ENCODE assay signal across 9 cellular contexts in the genomic region with DNA sequence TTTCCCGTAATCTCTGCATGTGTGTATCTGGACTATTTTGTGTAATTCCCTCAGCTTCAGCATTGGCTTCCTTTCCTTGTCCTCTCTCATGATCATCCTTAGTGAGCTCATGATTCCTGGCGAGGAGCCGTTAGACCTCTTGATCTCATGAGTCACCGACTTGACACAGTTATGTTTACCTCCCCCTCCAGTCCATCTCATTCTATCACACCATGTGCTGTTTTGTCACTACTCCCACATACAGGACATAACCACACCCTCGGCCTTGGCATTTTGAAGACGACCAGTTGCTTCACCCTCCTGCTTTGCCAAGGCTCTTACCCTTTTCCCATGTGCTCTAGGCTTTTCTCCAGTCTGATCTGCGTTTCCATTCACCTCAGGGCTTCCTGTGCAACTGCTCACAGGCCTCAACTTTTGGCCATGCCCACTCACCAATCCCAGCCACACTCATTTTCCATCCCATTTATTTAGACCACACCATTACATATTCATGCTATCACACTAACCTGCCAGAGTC. TPM values are rescaled to one million over a fixed set of nuclear protein-coding genes. Genes with fewer than 3 reads are reported as not detected.
DNase-seq lines count a peak whose midpoint lies in the region; ATAC-seq and TF ChIP-seq lines count a peak whose summit lies in the region.
"Had no signal": no experiment of that assay in that cellular context is flagged by ENCODE, and none has a peak within 500 bp of the region (broad histone marks: within the 10 kb centered on the region; RNA-seq: fewer than 3 reads in every experiment).

No MANE protein-coding gene starts in this region.

- H3K4me1 ChIP-seq in GM23248 (ENCODE audit: insufficient read depth) (peaks cover 33% of the 10 kb centered on the region), sigmoid colon (peaks cover 0 to 19% (median under 1%) of the 10 kb centered on the region in 4 donors)

- no peak for TF ChIP-seq CTCF in sigmoid colon (IDR thresholded peaks at IDR 0.05)

- H3K9me3 ChIP-seq in GM23248 (ENCODE audit: low read depth) = no peaks in the 10 kb centered on the region
- no peaks in the 10 kb centered on the region for H3K9me3 ChIP-seq in sigmoid colon

- no peak overlapping the region for H3K4me3 ChIP-seq in GM23248
- no peak overlapping the region for H3K4me3 ChIP-seq in sigmoid colon

- H3K9ac ChIP-seq in GM23248 = peak overlapping the region; percentile 60

- no peaks in the 10 kb centered on the region for H3K79me2 ChIP-seq in GM23248 (ENCODE audit: insufficient read depth)

- H3F3A ChIP-seq in GM23248 (ENCODE audit: insufficient read depth) = peaks cover 38% of the 10 kb centered on the region

- no peak for ATAC-seq in GM21737 (IDR thresholded peaks at IDR 0.05; ENCODE audit: unreplicated experiment)

- H3K27ac ChIP-seq in GM23248 = peak overlapping the region; percentile 92
- H3K27ac ChIP-seq in sigmoid colon = peak overlapping the region; percentile 51 to 68 (median 63)

- H3K36me3 ChIP-seq in GM23248 (ENCODE audit: low read depth) = 0 out of 2 replicates have a peak, but pooled peaks cover 3% of the 10 kb centered on the region
- peaks cover 0 to 10% (median 0%) of the 10 kb centered on the region in 4 donors for H3K36me3 ChIP-seq in sigmoid colon

- H3K27me3 ChIP-seq in GM23248 (replicated peaks; ENCODE audit: insufficient read depth) (no peaks in the 10 kb centered on the region), sigmoid colon (no peaks in the 10 kb centered on the region)

- peak overlapping the region; percentile 54 for H2AFZ ChIP-seq in GM23248

- in situ Hi-C loops in GM23248 (cut with MboI) = no loop called here
- in situ Hi-C loops in SK-MEL-5 (cut with HindIII; ENCODE audit: low pct_unique_long_range_greater_than_20kb, low sequenced_read_pairs) = no loop called here

- peak; percentile 100 for DNase-seq in GM23248
- DNase-seq in SK-MEL-5 (ENCODE audit: low read depth, low spot score) = peak; percentile 98
- peak; percentile 97 for DNase-seq in foreskin melanocyte
- DNase-seq in sigmoid colon = peak; percentile 96
- DNase-seq in NCI-H1092 (lab: John Stamatoyannopoulos, UW) = no peak
- no peak for DNase-seq in activated CD4-positive, alpha-beta T cell treated with anti-CD3 and anti-CD28 coated beads, Interleukin-2, amount 50 U/mL, for 48 hours
- no peak for DNase-seq in NCI-H1694 treated with DMSO at 0.1 percent for 48 hours (lab: John Stamatoyannopoulos, UW)

- H3K4me2 ChIP-seq in GM23248 (ENCODE audit: unreplicated experiment) = peak overlapping the region; percentile 58

- intact Hi-C loops in sigmoid colon (cut with DNase I) = loop anchor here (10.0 kb wide), 1 partner anchor 95 kb away; no protein-coding TSS in a partner anchor

- H3K9me2 ChIP-seq in GM23248 (ENCODE audit: insufficient read depth) = no peaks in the 10 kb centered on the region

- TF ChIP-seq EP300 in sigmoid colon (IDR thresholded peaks at IDR 0.05) = peak in 3 of 4 donors; percentile 20 to 76 (median 44)

- no peaks in the 10 kb centered on the region for H4K20me1 ChIP-seq in GM23248 (ENCODE audit: insufficient read depth)

- WGBS in GM23248 (ENCODE audit: low coverage in 1 of 2, low lambda C conversion rate in 2 of 2, missing lambda C conversion rate in 2 of 2), 2 experiments = 0 to 1% methylated on average over 7 of the region's 7 CpGs
- WGBS in sigmoid colon, 2 donors = 70 to 82% methylated on average over 7 of the region's 7 CpGs

- no peak for TF ChIP-seq POLR2A in sigmoid colon (IDR thresholded peaks at IDR 0.05)

RNA-seq across cellular contexts. Expression of gene CP, which starts 41.5 kb away (rescaled TPM):
- total RNA-seq in GM23248 (2014; rRNA removed; shearing (Covaris generic)) = 0.51 TPM in 1 of 2 replicates, not detected in the other
- polyA plus RNA-seq in GM23248 (2016; fragmentation: Nextera tagmentation; extraction: Ambion mirVana) = not detected in 2 replicates
- total RNA-seq in SK-MEL-5 (2014; rRNA removed; shearing (Covaris generic)) = 0.43 and 0.53 TPM in 2 replicates
- 0.09 and 3.0 TPM in 2 replicates for polyA plus RNA-seq in SK-MEL-5 (2015; cell fraction: cytosol; rRNA removed)
- 0.38 and 12.2 TPM in 2 replicates for polyA plus RNA-seq in SK-MEL-5 (2015; cell fraction: nucleus; rRNA removed)
- total RNA-seq in sigmoid colon = 1 to 10 TPM; 3.7 to 7.1 (median 6.1) TPM
- 10 to 100 TPM in 2 of 3 donors, under 1 TPM in 1; 0.69 to 13.2 (median 10.6) TPM for polyA plus RNA-seq in sigmoid colon
- polyA plus RNA-seq: neural cell had no signal

RNA-seq across cellular contexts. Expression of gene HPS3, which starts 50.7 kb away (rescaled TPM):
- 14.5 and 19.7 TPM in 2 replicates for total RNA-seq in GM23248 (2014; rRNA removed; shearing (Covaris generic))
- polyA plus RNA-seq in GM23248 (2016; fragmentation: Nextera tagmentation; extraction: Ambion mirVana) (17.4 and 18.4 TPM in 2 replicates), sigmoid colon (10 to 100 TPM in 1 of 3 donors, 1 to 10 TPM in 2; 7.8 to 12.3 (median 8.3) TPM)
- 33.9 and 35.3 TPM in 2 replicates for total RNA-seq in SK-MEL-5 (2014; rRNA removed; shearing (Covaris generic))
- 27.2 and 37.9 TPM in 2 replicates for polyA plus RNA-seq in SK-MEL-5 (2015; cell fraction: cytosol; rRNA removed)
- 38.9 and 39.9 TPM in 2 replicates for polyA plus RNA-seq in SK-MEL-5 (2015; cell fraction: nucleus; rRNA removed)
- total RNA-seq in sigmoid colon = 10 to 100 TPM; 14.8 to 25.3 (median 16.4) TPM

Comparison
In these comparisons a context has a peak if more than half of its experiments do, and no peak if none do; other contexts are left out.
1. DNase-seq: peak in GM23248 (single experiment), SK-MEL-5 (single experiment), foreskin melanocyte (single experiment) and sigmoid colon (single experiment); none in NCI-H1092 (single experiment), activated CD4-positive, alpha-beta T cell treated with anti-CD3 and anti-CD28 coated beads, Interleukin-2, amount 50 U/mL, for 48 hours (0 of 2) and NCI-H1694 treated with DMSO at 0.1 percent for 48 hours (single experiment).